8 cellular contexts compared by ENCODE assay signal in genomic region chr5:80083115-80083890, GRCh38. TPM values are rescaled to one million over a fixed set of nuclear protein-coding genes. Genes with fewer than 3 reads are reported as not detected.
DNase-seq lines count a peak whose midpoint lies in the region; ATAC-seq and TF ChIP-seq lines count a peak whose summit lies in the region.

No MANE protein-coding gene starts in this region.

- peak; percentile 67 for TF ChIP-seq CTCF in DOHH2 (IDR thresholded peaks at IDR 0.05; ENCODE audit: low read depth, low read length, poor library complexity, severe bottlenecking)
- TF ChIP-seq CTCF in esophagus muscularis mucosa (IDR thresholded peaks at IDR 0.05): peak; percentile 70 to 75 (median 70)

- H3K4me1 Mint-ChIP-seq in naive thymus-derived CD4-positive, alpha-beta T cell: peaks cover 6 to 17% (median 12%) of the 10 kb centered on the region in 7 donors

- peaks cover 0 to 3% (median 0%) of the 10 kb centered on the region in 5 donors for H3K27me3 Mint-ChIP-seq in naive thymus-derived CD4-positive, alpha-beta T cell

- H3K27me3 ChIP-seq in DOHH2 (ENCODE audit: control insufficient read depth, low read length) (0 out of 2 replicates have a peak, but pooled peaks cover 2% of the 10 kb centered on the region), esophagus muscularis mucosa (no peaks in the 10 kb centered on the region), aorta (ENCODE audit: control insufficient read depth in 1 of 2, insufficient read depth in 2 of 2, low read length in 1 of 2) (no peaks in the 10 kb centered on the region)
- H3K27me3 ChIP-seq in naive thymus-derived CD4-positive, alpha-beta T cell (ENCODE audit: control insufficient read depth in 2 of 2, insufficient read depth in 2 of 2, low read length in 2 of 2): no peaks in the 10 kb centered on the region

- H3K4me3 Mint-ChIP-seq in naive thymus-derived CD4-positive, alpha-beta T cell: peak overlapping the region; percentile 76 to 88 (median 82)

- DNase-seq in NCI-H510A treated with DMSO at 0.1 percent for 48 hours (lab: John Stamatoyannopoulos, UW) (peak; percentile 81), esophagus muscularis mucosa (ENCODE audit: extremely low spot score) (no peak), aorta (no peak), mucosa of gallbladder (ENCODE audit: low spot score) (no peak)
- DNase-seq in activated CD8-positive, alpha-beta memory T cell treated with anti-CD3 and anti-CD28 coated beads, Interleukin-2, amount 50 U/mL, for 48 hours: peak; percentile 76
- peak; percentile 13 to 63 (median 50) for DNase-seq in naive thymus-derived CD4-positive, alpha-beta T cell

- H3K4me2 ChIP-seq in DOHH2 (ENCODE audit: low read length): peak overlapping the region; percentile 20; the same call in 1 of the 2 replicates

- peak; percentile 64 for ATAC-seq in HG02943 (IDR thresholded peaks at IDR 0.05; ENCODE audit: low read depth, unreplicated experiment)
- peak; percentile 87 for ATAC-seq in naive thymus-derived CD4-positive, alpha-beta T cell
- ATAC-seq in aorta (ENCODE audit: low FRiP score): peak; percentile 91

- no peaks in the 10 kb centered on the region for H3K9me2 ChIP-seq in DOHH2 (replicated peaks; ENCODE audit: control insufficient read depth, low read length)

- no peaks in the 10 kb centered on the region for H4K20me1 ChIP-seq in DOHH2 (ENCODE audit: control insufficient read depth, insufficient read depth, low read depth, low read length)

- intact Hi-C loops in esophagus muscularis mucosa (cut with DNase I): loop anchor here (10.0 kb wide), 1 partner anchor 229 kb away; no protein-coding TSS in a partner anchor
- intact Hi-C loops in naive thymus-derived CD4-positive, alpha-beta T cell (cut with micrococcal nuclease): loop anchor here (1.0 to 10.0 kb wide), 10 partner anchors 91 to 1059 kb away; partner anchors contain the start of genes MTX3 (in 2 of the 2), TENT2 (in 1 of the 2) and ZFYVE16 (in 1 of the 2)
- intact Hi-C loops in aorta (cut with DNase I): loop anchor here in 1 of 2 donors (2.0 to 5.0 kb wide), 2 partner anchors 91 to 225 kb away; partner anchors contain the start of gene MTX3

- H3K9me3 ChIP-seq in DOHH2 (ENCODE audit: control insufficient read depth, insufficient read depth, low read length): no peaks in the 10 kb centered on the region
- H3K9me3 ChIP-seq in esophagus muscularis mucosa: no peaks in the 10 kb centered on the region
- no peaks in the 10 kb centered on the region for H3K9me3 ChIP-seq in naive thymus-derived CD4-positive, alpha-beta T cell (ENCODE audit: control insufficient read depth in 2 of 3, low read length in 3 of 3)
- no peaks in the 10 kb centered on the region for H3K9me3 ChIP-seq in aorta (ENCODE audit: control insufficient read depth, low read length)

- H3K36me3 Mint-ChIP-seq in naive thymus-derived CD4-positive, alpha-beta T cell: peaks cover 5 to 38% (median 10%) of the 10 kb centered on the region in 5 donors

- WGBS in esophagus muscularis mucosa: 43% methylated on average over 19 of the region's 19 CpGs
- WGBS in aorta, 2 donors: 13% methylated on average over 19 of the region's 19 CpGs

- H3K9me3 Mint-ChIP-seq in naive thymus-derived CD4-positive, alpha-beta T cell: no peaks in the 10 kb centered on the region

- TF ChIP-seq POLR2A in esophagus muscularis mucosa (IDR thresholded peaks at IDR 0.05; ENCODE audit: low read depth): no peak

- H3K27ac ChIP-seq in DOHH2 (ENCODE audit: low read depth, low read length): no peak overlapping the region
- peak overlapping the region; percentile 52 to 68 (median 64) for H3K27ac ChIP-seq in esophagus muscularis mucosa (replicated peaks in 1 of 4)
- H3K27ac ChIP-seq in naive thymus-derived CD4-positive, alpha-beta T cell (ENCODE audit: low read depth, low read length): peak overlapping the region; percentile 22
- peak overlapping the region in 1 of 2 donors; percentile 80 for H3K27ac ChIP-seq in aorta (ENCODE audit: low read depth in 1 of 2, low read length in 2 of 2)

- TF ChIP-seq EP300 in esophagus muscularis mucosa (IDR thresholded peaks at IDR 0.05): no peak

- no peaks in the 10 kb centered on the region for H3K79me2 ChIP-seq in DOHH2 (ENCODE audit: control insufficient read depth, low read length)

- no peaks in the 10 kb centered on the region for H3F3A ChIP-seq in DOHH2 (ENCODE audit: control insufficient read depth, insufficient read depth)

- peak overlapping the region; percentile 26 to 92 (median 62) for H3K27ac Mint-ChIP-seq in naive thymus-derived CD4-positive, alpha-beta T cell

- H3K4me1 ChIP-seq in DOHH2 (ENCODE audit: control insufficient read depth, low read length) (peaks cover 11% of the 10 kb centered on the region), esophagus muscularis mucosa (peaks cover 6 to 16% (median 13%) of the 10 kb centered on the region in 4 donors), aorta (ENCODE audit: control insufficient read depth in 1 of 2, insufficient read depth in 2 of 2, low read length in 2 of 2) (no peaks in the 10 kb centered on the region)
- H3K4me1 ChIP-seq in naive thymus-derived CD4-positive, alpha-beta T cell (ENCODE audit: control insufficient read depth in 2 of 2, insufficient read depth in 2 of 2, low read length in 2 of 2): no peaks in the 10 kb centered on the region

- CTCF ChIA-PET in naive thymus-derived CD4-positive, alpha-beta T cell (lab: Charles Lee): interaction anchor here (0.6 to 2.0 kb wide), 19 partner anchors 9 to 521 kb away, joined by 3 to 11 read pairs (median 4); no protein-coding TSS in a partner anchor

- no peak overlapping the region for H3K4me3 ChIP-seq in DOHH2 (ENCODE audit: low read length)
- peak overlapping the region; percentile 22 to 51 (median 28) for H3K4me3 ChIP-seq in esophagus muscularis mucosa
- H3K4me3 ChIP-seq in naive thymus-derived CD4-positive, alpha-beta T cell (ENCODE audit: low read length): peak overlapping the region; percentile 6
- H3K4me3 ChIP-seq in aorta (ENCODE audit: low read length in 2 of 2): peak overlapping the region; percentile 4 to 60

- POLR2A ChIA-PET in naive thymus-derived CD4-positive, alpha-beta T cell (lab: Charles Lee): interaction anchor here (0.6 to 1.0 kb wide), 2 partner anchors 18 to 251 kb away, joined by 3 read pairs; no protein-coding TSS in a partner anchor

- H3K36me3 ChIP-seq in DOHH2 (ENCODE audit: control insufficient read depth, low read length): no peaks in the 10 kb centered on the region
- H3K36me3 ChIP-seq in esophagus muscularis mucosa: peaks cover 0 to 10% (median 3%) of the 10 kb centered on the region in 4 donors
- H3K36me3 ChIP-seq in naive thymus-derived CD4-positive, alpha-beta T cell (ENCODE audit: control insufficient read depth in 2 of 3, insufficient read depth in 3 of 3, low read length in 3 of 3): peaks cover 0 to 18% (median 0%) of the 10 kb centered on the region in 3 experiments
- H3K36me3 ChIP-seq in aorta (ENCODE audit: control insufficient read depth in 1 of 2, insufficient read depth in 2 of 2, low read length in 1 of 2): no peaks in the 10 kb centered on the region

RNA-seq across cellular contexts. Expression of gene THBS4, which starts 48.2 kb away (rescaled TPM):
- total RNA-seq in esophagus muscularis mucosa: 100 to 1,000 TPM in 1 of 4 donors, 10 to 100 TPM in 3; 25.6 to 119 (median 30.6) TPM
- total RNA-seq in naive thymus-derived CD4-positive, alpha-beta T cell: 1 to 10 TPM in 1 of 5 experiments, under 1 TPM in 4; 0.53 to 1.2 (median 0.65) TPM
- polyA plus RNA-seq in naive thymus-derived CD4-positive, alpha-beta T cell: under 1 TPM in 1 of 2 donors, not detected in 1; 0.16 TPM
- total RNA-seq in aorta: 10 to 100 TPM in 1 of 2 donors, 1 to 10 TPM in 1; 2.9 to 23.6 TPM
- polyA plus RNA-seq in aorta: under 1 TPM in 1 of 2 donors, not detected in 1; 0.36 TPM
- total RNA-seq in mucosa of gallbladder: 1.5 TPM

Comparison
In these comparisons a context has a peak if more than half of its experiments do, and no peak if none do; other contexts are left out.
1. DNase-seq: peak in NCI-H510A treated with DMSO at 0.1 percent for 48 hours (single experiment), activated CD8-positive, alpha-beta memory T cell treated with anti-CD3 and anti-CD28 coated beads, Interleukin-2, amount 50 U/mL, for 48 hours (single experiment) and naive thymus-derived CD4-positive, alpha-beta T cell (9 of 9); none in esophagus muscularis mucosa (single experiment), aorta (0 of 2) and mucosa of gallbladder (single experiment).
2. Peak in every context shown above with its lines, with median percentiles within 50 percentile points of each other: ATAC-seq.